1 cellular context compared by ENCODE assay signal in genomic region chr3:5442106-5442785, GRCh38.
TF ChIP-seq lines count a peak whose summit lies in the region.

No MANE protein-coding gene starts in this region.

TF ChIP-seq in K562, 482 proteins besides CTCF, POLR2A, EP300 and RAD21 (continued from another document and continues in another):
- TF ChIP-seq ZNF395 (CRISPR knock-in tag; IDR thresholded peaks at IDR 0.05) (peak; percentile 84), NR4A1 (CRISPR knock-in tag; IDR thresholded peaks at IDR 0.05) (no peak), NR4A1 (tag; IDR thresholded peaks at IDR 0.05) (no peak), MLX (CRISPR knock-in tag; conservative IDR thresholded peaks at IDR 0.05) (no peak), ATF3 (IDR thresholded peaks at IDR 0.05) (peak; percentile 80), ATF3 (CRISPR knock-in tag; conservative IDR thresholded peaks at IDR 0.05) (no peak), KAT2B (IDR thresholded peaks at IDR 0.05; ENCODE audit: low read depth, low read length) (no peak), JUND (IDR thresholded peaks at IDR 0.05; ENCODE audit: borderline replicate concordance, low read depth, low read length) (peak; percentile 92), JUND (tag; IDR thresholded peaks at IDR 0.05; ENCODE audit: borderline replicate concordance, low read depth, low read length) (peak; percentile 82), SIRT6 (IDR thresholded peaks at IDR 0.05; ENCODE audit: low read depth, low read length) (no peak), JUNB (CRISPR knock-in tag; conservative IDR thresholded peaks at IDR 0.05) (0 out of 2 replicates have a peak, but pooled peaks have one; percentile 9), MAFK (IDR thresholded peaks at IDR 0.05; ENCODE audit: low read length) (peak; percentile 81), ZNF311 (CRISPR knock-in tag; IDR thresholded peaks at IDR 0.05) (no peak), SIN3A (IDR thresholded peaks at IDR 0.05; ENCODE audit: borderline replicate concordance in 2 of 2, control insufficient read depth in 1 of 2, low read depth in 2 of 2, low read length in 2 of 2) (no peak), ZZZ3 (IDR thresholded peaks at IDR 0.05) (no peak), MYNN (IDR thresholded peaks at IDR 0.05) (0 out of 2 replicates have a peak, but pooled peaks have one; percentile 23), MYNN (CRISPR knock-in tag; IDR thresholded peaks at IDR 0.05) (no peak), MTA3 (IDR thresholded peaks at IDR 0.05; ENCODE audit: borderline replicate concordance) (0 out of 2 replicates have a peak, but pooled peaks have one; percentile 34), MTA1 (IDR thresholded peaks at IDR 0.05; ENCODE audit: borderline replicate concordance) (no peak), POLR2G (IDR thresholded peaks at IDR 0.05; ENCODE audit: low read depth, low read length) (no peak), MED1 (CRISPR knock-in tag; IDR thresholded peaks at IDR 0.05; ENCODE audit: borderline replicate concordance) (no peak), MECOM (CRISPR knock-in tag; IDR thresholded peaks at IDR 0.05) (peak; percentile 61; the same call in 1 of the 2 replicates), E2F8 (IDR thresholded peaks at IDR 0.05; ENCODE audit: low read depth, partially characterized antibody) (no peak), HNRNPK (IDR thresholded peaks at IDR 0.05; ENCODE audit: low read depth, low read length, poor library complexity, severe bottlenecking) (no peak), TFE3 (CRISPR knock-in tag; IDR thresholded peaks at IDR 0.05) (no peak), KLF13 (tag; IDR thresholded peaks at IDR 0.05; ENCODE audit: borderline replicate concordance, low read depth) (peak; percentile 36; the same call in 1 of the 2 replicates), ZNF444 (CRISPR knock-in tag; IDR thresholded peaks at IDR 0.05) (0 out of 2 replicates have a peak, but pooled peaks have one; percentile 36), MGA (IDR thresholded peaks at IDR 0.05) (peak; percentile 36; the same call in 1 of the 2 replicates), ZNF277 (CRISPR knock-in tag; IDR thresholded peaks at IDR 0.05; ENCODE audit: borderline replicate concordance) (no peak), ILF3 (IDR thresholded peaks at IDR 0.05; ENCODE audit: borderline replicate concordance) (no peak), HDAC8 (tag; IDR thresholded peaks at IDR 0.05) (peak; percentile 76), CCNT2 (IDR thresholded peaks at IDR 0.05; ENCODE audit: borderline replicate concordance, extremely low read depth, insufficient read length, low read depth, low read length) (no peak), HINFP (tag; conservative IDR thresholded peaks at IDR 0.05; ENCODE audit: low read depth) (no peak), CBX1 (IDR thresholded peaks at IDR 0.05; ENCODE audit: low read depth) (peak; percentile 39; the same call in 1 of the 2 replicates), DACH1 (IDR thresholded peaks at IDR 0.05; ENCODE audit: partially characterized antibody) (peak; percentile 6), TAL1 (IDR thresholded peaks at IDR 0.05) (peak; percentile 56), ETV1 (tag; conservative IDR thresholded peaks at IDR 0.05; ENCODE audit: low read depth) (peak; percentile 45; the same call in 1 of the 2 replicates), JUN (IDR thresholded peaks at IDR 0.05; ENCODE audit: borderline replicate concordance, low read depth, low read length) (peak; percentile 85), JUN (CRISPR knock-in tag; IDR thresholded peaks at IDR 0.05; ENCODE audit: borderline replicate concordance) (no peak)
